31 cellular contexts compared by ENCODE assay signal in the genomic region with DNA sequence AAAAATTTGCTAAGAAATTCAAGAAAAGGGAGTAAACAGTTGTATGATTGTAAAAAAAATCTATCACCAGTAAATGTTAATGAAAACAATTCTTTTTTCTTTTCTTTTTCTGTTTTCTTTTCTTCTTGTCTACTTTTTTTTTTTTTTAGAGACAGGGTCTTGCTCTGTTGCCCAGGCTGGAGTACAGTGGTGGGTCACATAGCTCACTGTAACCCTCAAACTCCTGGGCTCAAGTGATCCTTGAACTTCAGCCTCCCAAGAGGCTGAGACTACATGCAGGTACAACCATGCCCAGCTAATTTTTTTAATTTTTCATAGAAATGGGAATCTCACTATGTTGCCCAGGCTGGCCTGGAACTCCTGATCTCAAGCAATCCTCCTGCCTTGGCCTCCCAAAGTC.
"Had no signal": no experiment of that assay in that cellular context is flagged by ENCODE, and none has a peak within 500 bp of the region (broad histone marks: within the 10 kb centered on the region; RNA-seq: fewer than 3 reads in every experiment).

No MANE protein-coding gene starts in this region.

- DNase-seq: effector CD8-positive, alpha-beta T cell; endodermal cell; foreskin keratinocyte; heart left ventricle; hippocampal formation; left cardiac atrium; left lung; mesenchymal stem cell; mucosa of descending colon; naive B cell; spleen; stimulated activated CD4-positive, alpha-beta T cell treated with anti-CD3 and anti-CD28 coated beads, Interleukin-4, amount 100 ng/mL, for 4 hours; stimulated activated naive B cell treated with anti-CD40 and anti-IgM and Interleukin-4, amounts not matched to agents 10 μg/mL and 1 μg/mL and 100 μg/mL, for 72 hours; upper lobe of left lung had no signal

- H3K4me3 Mint-ChIP-seq: endodermal cell; mesothelial cell of epicardium; naive B cell; natural killer cell treated with Interleukin-12 subunit alpha and Interleukin-12 subunit beta and Interleukin-15 and Interleukin-18, amount 100 ng/mL, for 72 hours; neural crest cell; stimulated activated naive B cell treated with anti-CD40 and anti-IgM and Interleukin-4, amounts not matched to agents 10 μg/mL and 1 μg/mL and 100 μg/mL, for 72 hours; stimulated activated naive CD8-positive, alpha-beta T cell treated with anti-CD3 and anti-CD28 coated beads, Interleukin-15, Interleukin-2, amounts not matched to agents 100 ng/mL and 50 ng/mL, for 24 hours had no signal

- H3K27me3 Mint-ChIP-seq: naive B cell; progenitor cell of endocrine pancreas; stimulated activated naive B cell treated with anti-CD40 and anti-IgM and Interleukin-4, amounts not matched to agents 10 μg/mL and 1 μg/mL and 100 μg/mL, for 72 hours; stimulated activated naive CD8-positive, alpha-beta T cell treated with anti-CD3 and anti-CD28 coated beads, Interleukin-15, Interleukin-2, amounts not matched to agents 100 ng/mL and 50 ng/mL, for 24 hours had no signal

- H3K4me1 ChIP-seq: parathyroid adenoma had no signal

- ATAC-seq: foreskin keratinocyte; gastroesophageal sphincter; heart left ventricle; left cardiac atrium; left lung; mucosa of descending colon; natural killer cell treated with Interleukin-12 subunit alpha and Interleukin-12 subunit beta and Interleukin-15 and Interleukin-18, amount 100 ng/mL, for 72 hours; stimulated activated naive B cell treated with anti-CD40 and anti-IgM and Interleukin-4, amounts not matched to agents 10 μg/mL and 1 μg/mL and 100 μg/mL, for 72 hours had no signal

- H3K36me3 Mint-ChIP-seq: mesothelial cell of epicardium; naive B cell; natural killer cell treated with Interleukin-12 subunit alpha and Interleukin-12 subunit beta and Interleukin-15 and Interleukin-18, amount 100 ng/mL, for 72 hours; stimulated activated naive B cell treated with anti-CD40 and anti-IgM and Interleukin-4, amounts not matched to agents 10 μg/mL and 1 μg/mL and 100 μg/mL, for 72 hours had no signal

- H3K36me3 ChIP-seq: esophagus muscularis mucosa, gastroesophageal sphincter, heart left ventricle, left lung, neutrophil, right atrium auricular region, spleen, thoracic aorta, tibial nerve, upper lobe of left lung had no signal

- H3K9me3 Mint-ChIP-seq: endodermal cell; mesothelial cell of epicardium; naive B cell; natural killer cell treated with Interleukin-12 subunit alpha and Interleukin-12 subunit beta and Interleukin-15 and Interleukin-18, amount 100 ng/mL, for 72 hours; neural crest cell; stimulated activated naive B cell treated with anti-CD40 and anti-IgM and Interleukin-4, amounts not matched to agents 10 μg/mL and 1 μg/mL and 100 μg/mL, for 72 hours; stimulated activated naive CD8-positive, alpha-beta T cell treated with anti-CD3 and anti-CD28 coated beads, Interleukin-15, Interleukin-2, amounts not matched to agents 100 ng/mL and 50 ng/mL, for 24 hours had no signal

- FAIRE-seq: colon, islet of Langerhans, urothelium cell line had no signal

- H3K4me1 Mint-ChIP-seq: endodermal cell had no signal

- H3K27ac ChIP-seq: epithelial cell of prostate, esophagus muscularis mucosa, foreskin keratinocyte, gastroesophageal sphincter, heart left ventricle, left lung, neutrophil, parathyroid adenoma, right atrium auricular region, spleen, thoracic aorta, tibial nerve had no signal

- H3K27ac Mint-ChIP-seq: endodermal cell; mesothelial cell of epicardium; natural killer cell treated with Interleukin-12 subunit alpha and Interleukin-12 subunit beta and Interleukin-15 and Interleukin-18, amount 100 ng/mL, for 72 hours; progenitor cell of endocrine pancreas; stimulated activated naive B cell treated with anti-CD40 and anti-IgM and Interleukin-4, amounts not matched to agents 10 μg/mL and 1 μg/mL and 100 μg/mL, for 72 hours; stimulated activated naive CD8-positive, alpha-beta T cell treated with anti-CD3 and anti-CD28 coated beads, Interleukin-15, Interleukin-2, amounts not matched to agents 100 ng/mL and 50 ng/mL, for 24 hours had no signal

- H3K4me3 ChIP-seq: esophagus muscularis mucosa, gastroesophageal sphincter, heart left ventricle, left lung, mucosa of descending colon, right atrium auricular region, skin epidermis, spleen, thoracic aorta, tibial nerve, upper lobe of left lung had no signal

- H3K9me3 ChIP-seq: esophagus muscularis mucosa, gastroesophageal sphincter, heart left ventricle, left lung, mucosa of descending colon, neutrophil, right atrium auricular region, spleen, thoracic aorta, tibial nerve, upper lobe of left lung had no signal
